In the genomic region with DNA sequence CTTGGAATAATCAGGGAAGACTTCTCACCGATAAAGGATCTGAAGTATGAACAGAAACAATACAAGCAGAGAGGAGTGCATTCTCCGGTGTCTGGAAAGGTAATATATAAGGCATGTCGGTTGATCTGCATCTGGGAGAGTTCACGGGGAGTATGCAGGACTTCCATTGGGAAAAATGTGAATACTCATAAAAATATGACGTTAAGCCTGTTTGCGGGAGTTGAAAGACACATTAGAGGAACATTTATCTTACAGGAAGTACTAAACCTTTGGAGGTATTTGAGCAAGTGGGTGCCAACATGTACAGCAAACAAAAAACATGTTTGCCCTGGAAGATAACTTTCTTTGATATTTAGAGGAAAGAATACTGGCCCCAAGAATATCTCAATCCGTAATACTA, we compare ENCODE assay signal across 17 cellular contexts.
"Had no signal": no experiment of that assay in that cellular context is flagged by ENCODE, and none has a peak within 500 bp of the region (broad histone marks: within the 10 kb centered on the region; RNA-seq: fewer than 3 reads in every experiment).

No MANE protein-coding gene starts in this region.

- H3K4me3 ChIP-seq: lower lobe of right lung, spleen, thoracic aorta had no signal

- ATAC-seq: activated CD8-positive, alpha-beta T cell treated with anti-CD3 and anti-CD28 coated beads, Interleukin-2, amount 10 ng/mL, durations not matched to agents 7 days and 5 days; activated T-cell treated with anti-CD3 and anti-CD28 coated beads, Interleukin-2, amount 50 U/mL, for 72 hours; right cardiac atrium had no signal

- H3K36me3 ChIP-seq: brain microvascular endothelial cell, lower lobe of right lung, spleen, thoracic aorta had no signal

- H3K36me3 Mint-ChIP-seq: activated naive CD8-positive, alpha-beta T cell; immature natural killer cell had no signal

- DNase-seq: activated B cell treated with CpG ODN at 0.5 μM for 24 hours; activated CD4-positive, alpha-beta T cell treated with anti-CD3 and anti-CD28 coated beads, Interleukin-2, amount 10 ng/mL, durations not matched to agents 24 days and 14 days; activated CD8-positive, alpha-beta memory T cell treated with anti-CD3 and anti-CD28 coated beads, Interleukin-2, amount 50 U/mL, for 4 hours; activated CD8-positive, alpha-beta T cell treated with anti-CD3 and anti-CD28 coated beads, Interleukin-2, amount 10 ng/mL, durations not matched to agents 7 days and 5 days; activated gamma-delta T cell; activated T-cell treated with anti-CD3 and anti-CD28 coated beads, Interleukin-2, amount 50 U/mL, for 72 hours; brain microvascular endothelial cell; effector CD8-positive, alpha-beta T cell; foreskin melanocyte; head of caudate nucleus; immature natural killer cell; lower lobe of right lung; right cardiac atrium; spleen had no signal

- H3K4me1 ChIP-seq: lower lobe of right lung, spleen had no signal

- H3K27me3 ChIP-seq: brain microvascular endothelial cell, spleen had no signal

- H3K9me3 Mint-ChIP-seq: activated CD4-positive, alpha-beta T cell treated with anti-CD3 and anti-CD28 coated beads, Interleukin-2, amount 10 ng/mL, durations not matched to agents 24 days and 14 days had no signal

- H3K9me3 ChIP-seq: lower lobe of right lung, thoracic aorta had no signal

- H3K27ac Mint-ChIP-seq: activated B cell treated with CpG ODN at 0.5 μM for 24 hours; activated CD4-positive, alpha-beta T cell treated with anti-CD3 and anti-CD28 coated beads, Interleukin-2, amount 10 ng/mL, durations not matched to agents 24 days and 14 days; activated CD8-positive, alpha-beta T cell treated with anti-CD3 and anti-CD28 coated beads, Interleukin-2, amount 10 ng/mL, durations not matched to agents 7 days and 5 days; activated naive CD8-positive, alpha-beta T cell; activated T-cell treated with anti-CD3 and anti-CD28 coated beads, Interleukin-2, amount 50 U/mL, for 72 hours; immature natural killer cell; progenitor cell of endocrine pancreas had no signal

- H3K4me1 Mint-ChIP-seq: activated B cell treated with CpG ODN at 0.5 μM for 24 hours; activated CD4-positive, alpha-beta T cell treated with anti-CD3 and anti-CD28 coated beads, Interleukin-2, amount 10 ng/mL, durations not matched to agents 24 days and 14 days; immature natural killer cell had no signal

- H3K4me3 Mint-ChIP-seq: activated B cell treated with CpG ODN at 0.5 μM for 24 hours; activated CD4-positive, alpha-beta T cell treated with anti-CD3 and anti-CD28 coated beads, Interleukin-2, amount 10 ng/mL, durations not matched to agents 24 days and 14 days; activated CD8-positive, alpha-beta T cell treated with anti-CD3 and anti-CD28 coated beads, Interleukin-2, amount 10 ng/mL, durations not matched to agents 7 days and 5 days; activated naive CD8-positive, alpha-beta T cell; activated T-cell treated with anti-CD3 and anti-CD28 coated beads, Interleukin-2, amount 50 U/mL, for 72 hours; immature natural killer cell had no signal

- H3K27me3 Mint-ChIP-seq: activated B cell treated with CpG ODN at 0.5 μM for 24 hours; activated CD4-positive, alpha-beta T cell treated with anti-CD3 and anti-CD28 coated beads, Interleukin-2, amount 10 ng/mL, durations not matched to agents 24 days and 14 days; activated naive CD8-positive, alpha-beta T cell; progenitor cell of endocrine pancreas had no signal

- H3K27ac ChIP-seq: brain microvascular endothelial cell, lower lobe of right lung, spleen, thoracic aorta had no signal
